ENCODE assay signal across 5 cellular contexts in genomic region chr9:25939116-25939515, GRCh38.
"Had no signal": no experiment of that assay in that cellular context is flagged by ENCODE, and none has a peak within 500 bp of the region (broad histone marks: within the 10 kb centered on the region; RNA-seq: fewer than 3 reads in every experiment).

No MANE protein-coding gene starts in this region.

- H3K4me2 ChIP-seq: GM23338 had no signal

- H3K4me3 ChIP-seq: GM23338, K562 had no signal

- DNase-seq: H9, HCEC 1CT, IMR-90 had no signal

- H2AFZ ChIP-seq: GM23338 had no signal
